8 cellular contexts compared by ENCODE assay signal in the genomic region with DNA sequence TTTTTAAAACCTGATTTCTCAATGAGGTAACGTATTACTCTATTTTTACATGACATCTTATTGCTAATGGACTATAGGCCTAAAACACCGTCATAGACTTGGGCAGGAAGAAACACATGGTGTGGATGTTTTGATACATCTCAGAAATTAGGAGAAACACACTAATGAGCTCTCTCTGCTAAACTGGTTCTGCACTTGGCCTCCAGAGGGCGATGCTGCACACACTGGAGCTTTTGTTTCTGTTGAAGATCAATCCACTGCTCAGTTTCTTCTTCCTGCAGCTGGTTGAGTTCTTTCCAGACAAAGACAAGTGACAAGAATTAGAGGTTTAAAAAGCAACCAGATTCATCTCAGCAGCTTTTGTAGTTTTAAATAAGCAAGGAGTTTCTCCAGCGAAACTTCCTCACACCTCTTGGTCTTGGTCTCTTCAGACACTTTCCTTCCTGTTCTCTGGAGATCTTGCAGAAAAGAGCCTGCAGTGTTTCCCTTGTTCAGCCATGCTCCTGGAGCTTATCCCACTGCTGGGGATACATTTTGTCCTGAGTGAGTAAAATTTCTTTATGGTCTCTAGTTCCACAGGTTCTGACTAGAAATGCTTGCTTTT.
DNase-seq lines count a peak whose midpoint lies in the region; ATAC-seq and TF ChIP-seq lines count a peak whose summit lies in the region.

No MANE protein-coding gene starts in this region.

- H4K20me1 ChIP-seq in KMS-11 (ENCODE audit: insufficient read depth): no peaks in the 10 kb centered on the region

- H3K9me3 ChIP-seq in mucosa of descending colon: no peaks in the 10 kb centered on the region

- H2AFZ ChIP-seq in KMS-11 (ENCODE audit: low read depth): peak overlapping the region; percentile 19; the same call in 1 of the 2 replicates

- no peaks in the 10 kb centered on the region for H3K36me3 Mint-ChIP-seq in stimulated activated naive B cell treated with anti-CD40 and anti-IgM and Interleukin-4, amounts not matched to agents 10 μg/mL and 1 μg/mL and 100 μg/mL, for 72 hours

- peak; percentile 62 to 64 for DNase-seq in activated CD4-positive, alpha-beta T cell treated with anti-CD3 and anti-CD28 coated beads for 24 hours (ENCODE audit: low read depth in 2 of 2)
- DNase-seq in choroid plexus epithelial cell (ENCODE audit: low read depth): peak; percentile 53
- DNase-seq in mucosa of descending colon: peak in 2 of 3 donors; percentile 59 to 65
- peak; percentile 9 for DNase-seq in stimulated activated naive B cell treated with anti-CD40 and anti-IgM and Interleukin-4, amounts not matched to agents 10 μg/mL and 1 μg/mL and 100 μg/mL, for 72 hours
- no peak for DNase-seq in NCI-H2196 (lab: John Stamatoyannopoulos, UW; ENCODE audit: unreplicated experiment)

- peaks cover 3% of the 10 kb centered on the region for H3K4me1 ChIP-seq in KMS-11 (ENCODE audit: low read depth, poor library complexity, severe bottlenecking)
- no peaks in the 10 kb centered on the region for H3K4me1 ChIP-seq in mucosa of descending colon (ENCODE audit: low read depth)

- no peak overlapping the region for H3K27ac ChIP-seq in KMS-11

- no peak overlapping the region for H3K4me2 ChIP-seq in KMS-11

- ATAC-seq in mucosa of descending colon (peak; percentile 71), HG03135 (IDR thresholded peaks at IDR 0.05; ENCODE audit: unreplicated experiment) (no peak)
- peak; percentile 68 to 73 for ATAC-seq in stimulated activated naive B cell treated with anti-CD40 and anti-IgM and Interleukin-4, amounts not matched to agents 10 μg/mL and 1 μg/mL and 100 μg/mL, for 72 hours (replicated peaks)

- no peaks in the 10 kb centered on the region for H3K9me3 Mint-ChIP-seq in stimulated activated naive B cell treated with anti-CD40 and anti-IgM and Interleukin-4, amounts not matched to agents 10 μg/mL and 1 μg/mL and 100 μg/mL, for 72 hours

- H3K4me3 Mint-ChIP-seq in stimulated activated naive B cell treated with anti-CD40 and anti-IgM and Interleukin-4, amounts not matched to agents 10 μg/mL and 1 μg/mL and 100 μg/mL, for 72 hours: no peak overlapping the region

- peaks cover 29 to 45% of the 10 kb centered on the region in 2 donors for H3K27me3 Mint-ChIP-seq in stimulated activated naive B cell treated with anti-CD40 and anti-IgM and Interleukin-4, amounts not matched to agents 10 μg/mL and 1 μg/mL and 100 μg/mL, for 72 hours

- intact Hi-C loops in mucosa of descending colon (cut with DNase I, micrococcal nuclease): no loop called here

- no peaks in the 10 kb centered on the region for H3K27me3 ChIP-seq in KMS-11 (ENCODE audit: insufficient read depth, low read depth)

- peaks cover 0 to 12% of the 10 kb centered on the region in 2 donors for H3K4me1 Mint-ChIP-seq in stimulated activated naive B cell treated with anti-CD40 and anti-IgM and Interleukin-4, amounts not matched to agents 10 μg/mL and 1 μg/mL and 100 μg/mL, for 72 hours

- no peak overlapping the region for H3K9ac ChIP-seq in KMS-11

- TF ChIP-seq CTCF in GM12872 (IDR thresholded peaks at IDR 0.05; ENCODE audit: insufficient read depth, low read depth, low read length) (peak; percentile 93), KMS-11 (conservative IDR thresholded peaks at IDR 0.05; ENCODE audit: low read depth, low read length) (peak; percentile 70), choroid plexus epithelial cell (conservative IDR thresholded peaks at IDR 0.05; ENCODE audit: low read depth, low read length) (peak; percentile 80), mucosa of descending colon (IDR thresholded peaks at IDR 0.05) (peak; percentile 58)

- H3K27ac Mint-ChIP-seq in stimulated activated naive B cell treated with anti-CD40 and anti-IgM and Interleukin-4, amounts not matched to agents 10 μg/mL and 1 μg/mL and 100 μg/mL, for 72 hours: no peak overlapping the region

- H3K36me3 ChIP-seq in KMS-11 (ENCODE audit: insufficient read depth): no peaks in the 10 kb centered on the region
- no peaks in the 10 kb centered on the region for H3K36me3 ChIP-seq in mucosa of descending colon (ENCODE audit: low read depth)

- no peaks in the 10 kb centered on the region for H3K79me2 ChIP-seq in KMS-11 (ENCODE audit: insufficient read depth, low read depth)

- H3K4me3 ChIP-seq in KMS-11 (IDR thresholded peaks at IDR 0.05; ENCODE audit: insufficient read depth, low read depth, low read length) (no peak overlapping the region), choroid plexus epithelial cell (ENCODE audit: low read depth, low read length) (no peak overlapping the region), mucosa of descending colon (no peak overlapping the region)
